ENCODE assay signal across 8 cellular contexts in genomic region chr6:30742316-30743098, GRCh38. TPM values are rescaled to one million over a fixed set of nuclear protein-coding genes. Genes with fewer than 3 reads are reported as not detected.
DNase-seq lines count a peak whose midpoint lies in the region; ATAC-seq, FAIRE-seq and TF ChIP-seq lines count a peak whose summit lies in the region.

Gene FLOT1 (minus strand): TSS chr6:30742687. CDS start chr6:30742189, 498 bp downstream.

- no peaks in the 10 kb centered on the region for H3K27me3 ChIP-seq in HCT116 (ENCODE audit: insufficient read depth, low read length)
- no peaks in the 10 kb centered on the region for H3K27me3 ChIP-seq in testis

- peak within 1 kb of the TSS; percentile 97 for H3K9ac ChIP-seq in HCT116 (ENCODE audit: low read length)

- H3K27ac Mint-ChIP-seq in activated naive CD8-positive, alpha-beta T cell, result peak within 1 kb of the TSS; percentile 98
- H3K27ac Mint-ChIP-seq in osteocyte (ENCODE audit: unreplicated experiment), result peak within 1 kb of the TSS; percentile 98

- no TSS peak for BruUV-seq in HCT116 (replicated peaks; lab: Mats Ljungman, UMichigan)

- DNase-seq in HCT116 (ENCODE audit: low read depth, low spot score) (peak; percentile 94), NB4 (ENCODE audit: low read depth) (peak; percentile 100), SKM-1 treated with dmso at 0.1 percent for 144 hours (lab: John Stamatoyannopoulos, UW; ENCODE audit: unreplicated experiment) (peak; percentile 97), glomerular visceral epithelial cell (ENCODE audit: extremely low spot score) (peak; percentile 99), osteocyte (ENCODE audit: extremely low spot score, unreplicated experiment) (peak; percentile 97), testis (peak; percentile 94)

- H3K79me2 ChIP-seq in HCT116 (ENCODE audit: insufficient read depth, low read length), result peaks cover 15% of the 10 kb centered on the region

- POLR2A ChIA-PET in HCT116 (lab: Charles Lee), result interaction anchor here (0.7 to 16.4 kb wide), 13 partner anchors 10 to 141 kb away, joined by 3 to 680 read pairs (median 5); no protein-coding TSS in a partner anchor

- no peaks in the 10 kb centered on the region for H3K9me3 ChIP-seq in HCT116 (ENCODE audit: control insufficient read depth in 1 of 2, insufficient read depth in 1 of 2, low read depth in 1 of 2, low read length in 2 of 2)
- no peaks in the 10 kb centered on the region for H3K9me3 ChIP-seq in testis

- peak within 1 kb of the TSS; percentile 98 for H3K4me3 Mint-ChIP-seq in activated naive CD8-positive, alpha-beta T cell
- H3K4me3 Mint-ChIP-seq in osteocyte (ENCODE audit: unreplicated experiment), result peak within 1 kb of the TSS; percentile 99

- H3K27me3 Mint-ChIP-seq in activated naive CD8-positive, alpha-beta T cell, result no peaks in the 10 kb centered on the region
- no peaks in the 10 kb centered on the region for H3K27me3 Mint-ChIP-seq in osteocyte (ENCODE audit: unreplicated experiment)

- H2AFZ ChIP-seq in HCT116 (ENCODE audit: low read depth, low read length, poor library complexity, severe bottlenecking), result no peak within 1 kb of the TSS

- H3K4me1 ChIP-seq in HCT116 (ENCODE audit: control insufficient read depth in 1 of 2, insufficient read depth in 2 of 2, low read length in 2 of 2) (peaks cover 37 to 79% of the 10 kb centered on the region in 2 experiments), testis (peaks cover 21% of the 10 kb centered on the region)

- peak; percentile 70 for ATAC-seq in HCT116

- TF ChIP-seq POLR2A in HCT116 (IDR thresholded peaks at IDR 0.05; ENCODE audit: borderline replicate concordance, extremely low read depth, insufficient read depth, insufficient read length) (peak; percentile 98), NB4 (IDR thresholded peaks at IDR 0.05; ENCODE audit: extremely low read depth, insufficient read length) (no peak), testis (IDR thresholded peaks at IDR 0.05) (no peak)

- H3K9me3 Mint-ChIP-seq in activated naive CD8-positive, alpha-beta T cell (ENCODE audit: low read depth), result no peaks in the 10 kb centered on the region
- H3K9me3 Mint-ChIP-seq in osteocyte (ENCODE audit: unreplicated experiment), result no peaks in the 10 kb centered on the region

- H3K27ac ChIP-seq in HCT116 (ENCODE audit: low read depth, low read length), result peak within 1 kb of the TSS; percentile 93
- peak within 1 kb of the TSS; percentile 84 to 94 for H3K27ac ChIP-seq in testis

- 0% methylated on average over 26 to 59 of the region's 66 CpGs for WGBS in testis, 2 donors

- intact Hi-C loops in HCT116 (cut with micrococcal nuclease), result loop anchor here (1.0 to 10.0 kb wide), 3 partner anchors 72 to 342 kb away; no protein-coding TSS in a partner anchor
- intact Hi-C loops in testis (cut with DNase I; ENCODE audit: low total_unique reads), result no loop called here

- RAD21 ChIA-PET in HCT116 (lab: Charles Lee; ENCODE audit: low non-redundant PET in 1 of 2, low total read pairs in 2 of 2, uncharacterized antibody in 2 of 2, unreplicated experiment in 2 of 2), result no interaction called here

- TF ChIP-seq RAD21 in HCT116 (IDR thresholded peaks at IDR 0.05; ENCODE audit: low read depth), result no peak

- CTCF ChIA-PET in HCT116 (lab: Charles Lee), result no interaction called here

- H3K36me3 ChIP-seq in HCT116 (ENCODE audit: control insufficient read depth in 1 of 2, insufficient read depth in 2 of 2, low read length in 2 of 2), result peaks cover 4 to 11% of the 10 kb centered on the region in 2 experiments; a peak in 1 of 4 replicates
- no peaks in the 10 kb centered on the region for H3K36me3 ChIP-seq in testis (ENCODE audit: low read depth, missing control alignments)

- H3K4me2 ChIP-seq in HCT116 (ENCODE audit: low read length), result peak within 1 kb of the TSS; percentile 91

- TF ChIP-seq CTCF in HCT116 (IDR thresholded peaks at IDR 0.05 in 2 of 3, conservative IDR thresholded peaks at IDR 0.05 in 1 of 3; ENCODE audit: borderline replicate concordance in 1 of 3, insufficient read depth in 1 of 3, low read depth in 2 of 3, low read length in 2 of 3) (no peak), NB4 (IDR thresholded peaks at IDR 0.05; ENCODE audit: low read depth, low read length) (no peak), osteocyte (IDR thresholded peaks at IDR 0.05) (no peak), testis (IDR thresholded peaks at IDR 0.05) (no peak)

- H3K9me2 ChIP-seq in HCT116 (ENCODE audit: insufficient read depth), result no peaks in the 10 kb centered on the region

- peaks cover 66% of the 10 kb centered on the region for H3K4me1 Mint-ChIP-seq in activated naive CD8-positive, alpha-beta T cell (ENCODE audit: low read depth)
- peaks cover 50% of the 10 kb centered on the region for H3K4me1 Mint-ChIP-seq in osteocyte (ENCODE audit: unreplicated experiment)

- peak; percentile 60 for FAIRE-seq in G401.6 (lab: Jason Lieb, UNC)

- peak within 1 kb of the TSS; percentile 79 to 85 for H3K4me3 ChIP-seq in HCT116 (replicated peaks in 1 of 2; ENCODE audit: low read depth in 1 of 2, low read length in 2 of 2)
- H3K4me3 ChIP-seq in NB4 (ENCODE audit: low read depth, low read length), result peak within 1 kb of the TSS; percentile 86
- H3K4me3 ChIP-seq in testis, result peak within 1 kb of the TSS; percentile 82 to 86

- peaks cover 12% of the 10 kb centered on the region for H3K36me3 Mint-ChIP-seq in activated naive CD8-positive, alpha-beta T cell
- H3K36me3 Mint-ChIP-seq in osteocyte (ENCODE audit: unreplicated experiment), result peaks cover 41% of the 10 kb centered on the region

- no peaks in the 10 kb centered on the region for H4K20me1 ChIP-seq in HCT116 (ENCODE audit: insufficient read depth)

TF ChIP-seq in HCT116, 20 proteins besides CTCF, POLR2A, EP300 and RAD21 (continues in another document):
- TF ChIP-seq SRF (IDR thresholded peaks at IDR 0.05; ENCODE audit: low read depth), result no peak
- no peak for TF ChIP-seq EZH2phosphoT487 (IDR thresholded peaks at IDR 0.05; ENCODE audit: borderline replicate concordance)
- TF ChIP-seq ELF1 (IDR thresholded peaks at IDR 0.05; ENCODE audit: borderline replicate concordance, low read depth), result no peak
- TF ChIP-seq ZFX (IDR thresholded peaks at IDR 0.05), result peak; percentile 43
- no peak for TF ChIP-seq ZNF274 (IDR thresholded peaks at IDR 0.05; ENCODE audit: low read depth, low read length)
- no peak for TF ChIP-seq SIN3A (IDR thresholded peaks at IDR 0.05; ENCODE audit: low read depth)
- peak; percentile 50 for TF ChIP-seq ZBTB33 (IDR thresholded peaks at IDR 0.05; ENCODE audit: extremely low read depth, insufficient replicate concordance, low read length)
- no peak for TF ChIP-seq FOSL1 (IDR thresholded peaks at IDR 0.05; ENCODE audit: low read depth)
- TF ChIP-seq CEBPB (IDR thresholded peaks at IDR 0.05; ENCODE audit: low read depth), result no peak
- TF ChIP-seq SP1 (IDR thresholded peaks at IDR 0.05; ENCODE audit: low read depth), result no peak
- no peak for TF ChIP-seq EGR1 (IDR thresholded peaks at IDR 0.05; ENCODE audit: low read depth)
- TF ChIP-seq ATF3 (IDR thresholded peaks at IDR 0.05), result no peak
- peak; percentile 39; the same call in 1 of the 2 replicates for TF ChIP-seq POLR2AphosphoS5 (IDR thresholded peaks at IDR 0.05; ENCODE audit: low read depth, low read length)
- TF ChIP-seq JUND (IDR thresholded peaks at IDR 0.05), result no peak
- peak; percentile 67 for TF ChIP-seq YY1 (IDR thresholded peaks at IDR 0.05; ENCODE audit: extremely low read depth, insufficient replicate concordance, low read depth, low read length)
- TF ChIP-seq EZH2 (IDR thresholded peaks at IDR 0.05), result no peak
- no peak for TF ChIP-seq CBX3 (IDR thresholded peaks at IDR 0.05; ENCODE audit: low read depth)
- TF ChIP-seq TCF7L2 (IDR thresholded peaks at IDR 0.05; ENCODE audit: borderline replicate concordance, extremely low read depth, insufficient read depth, insufficient read length), result peak; percentile 75
- no peak for TF ChIP-seq MAX (IDR thresholded peaks at IDR 0.05)

RNA-seq across cellular contexts. Expression of gene FLOT1, which starts in this region (rescaled TPM):
- total RNA-seq in HCT116 (2021; ENCODE audit: unreplicated experiment) (117 TPM), osteocyte (86.8 and 88.1 TPM in 2 replicates), testis (10 to 100 TPM; 84.1 to 88.1 TPM)
- polyA plus RNA-seq in HCT116 (2012), result 124 and 132 TPM in 2 replicates
- 169 TPM for polyA plus RNA-seq in testis (ENCODE audit: insufficient read depth, low read depth, low replicate concordance)

Comparison
In these comparisons a context has a peak if more than half of its experiments do, and no peak if none do; other contexts are left out.
1. Peak in every context shown above with its lines: DNase-seq, ATAC-seq, H3K4me3 ChIP-seq and H3K27ac ChIP-seq.